ENCODE assay signal across 17 cellular contexts in the genomic region with DNA sequence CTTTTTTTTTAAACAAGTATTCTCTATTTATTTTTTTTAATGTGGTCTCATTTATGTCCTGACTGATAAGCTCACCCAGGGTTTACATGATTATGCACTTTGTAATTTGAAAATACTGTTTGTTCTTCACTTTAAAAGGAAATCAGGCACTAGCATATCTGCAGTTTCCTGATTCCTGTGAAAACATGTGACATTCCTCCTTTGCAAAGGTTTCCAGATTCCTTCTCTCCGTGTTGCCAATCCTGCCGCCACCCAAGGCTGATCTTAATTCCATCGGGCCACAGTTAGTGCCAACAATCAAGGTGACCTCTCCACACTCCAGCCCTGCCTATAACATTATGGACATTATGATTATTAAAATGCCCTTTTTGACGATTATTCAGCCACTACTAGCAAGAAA.
DNase-seq lines count a peak whose midpoint lies in the region; ATAC-seq and TF ChIP-seq lines count a peak whose summit lies in the region.
"Had no signal": no experiment of that assay in that cellular context is flagged by ENCODE, and none has a peak within 500 bp of the region (broad histone marks: within the 10 kb centered on the region; RNA-seq: fewer than 3 reads in every experiment).

No MANE protein-coding gene starts in this region.

- H3K4me1 Mint-ChIP-seq in GM23338 (peaks cover 8% of the 10 kb centered on the region; the same call in 2 of the 3 replicates), WTC11 (peaks cover 5% of the 10 kb centered on the region; the same call in 1 of the 2 replicates), osteocyte (ENCODE audit: unreplicated experiment) (peaks cover 43% of the 10 kb centered on the region)
- H3K4me1 Mint-ChIP-seq in activated CD8-positive, alpha-beta T cell treated with anti-CD3 and anti-CD28 coated beads for 36 hours (ENCODE audit: low read depth), result no peaks in the 10 kb centered on the region
- H3K4me1 Mint-ChIP-seq: activated B cell treated with CpG ODN at 0.5 μM for 24 hours had no signal

- intact Hi-C loops in heart right ventricle (cut with DNase I), result no loop called here
- intact Hi-C loops in activated CD8-positive, alpha-beta T cell treated with anti-CD3 and anti-CD28 coated beads for 36 hours (cut with micrococcal nuclease), result no loop called here

- no peaks in the 10 kb centered on the region for H3K27me3 Mint-ChIP-seq in GM23338 (ENCODE audit: insufficient read depth, low read depth, poor library complexity)
- no peaks in the 10 kb centered on the region; the same call in 1 of the 2 replicates for H3K27me3 Mint-ChIP-seq in WTC11 (ENCODE audit: low read depth)
- H3K27me3 Mint-ChIP-seq in osteocyte (ENCODE audit: unreplicated experiment), result no peaks in the 10 kb centered on the region
- H3K27me3 Mint-ChIP-seq in activated CD8-positive, alpha-beta T cell treated with anti-CD3 and anti-CD28 coated beads for 36 hours, result no peaks in the 10 kb centered on the region
- H3K27me3 Mint-ChIP-seq: activated B cell treated with CpG ODN at 0.5 μM for 24 hours had no signal

- WGBS in heart right ventricle, 2 donors, result 20 to 22% methylated on average over 4 of the region's 4 CpGs

- CTCF ChIA-PET in WTC11 (lab: Charles Lee), result no interaction called here
- CTCF ChIA-PET in activated CD8-positive, alpha-beta T cell treated with anti-CD3 and anti-CD28 coated beads for 36 hours (lab: Charles Lee), result no interaction called here

- POLR2A ChIA-PET in WTC11 (lab: Charles Lee), result no interaction called here
- POLR2A ChIA-PET in activated CD8-positive, alpha-beta T cell treated with anti-CD3 and anti-CD28 coated beads for 36 hours (lab: Charles Lee), result no interaction called here

- no peak overlapping the region for H3K4me3 Mint-ChIP-seq in GM23338
- no peak overlapping the region for H3K4me3 Mint-ChIP-seq in WTC11
- H3K4me3 Mint-ChIP-seq in osteocyte (ENCODE audit: unreplicated experiment), result no peak overlapping the region
- no peak overlapping the region for H3K4me3 Mint-ChIP-seq in activated CD8-positive, alpha-beta T cell treated with anti-CD3 and anti-CD28 coated beads for 36 hours
- H3K4me3 Mint-ChIP-seq: activated B cell treated with CpG ODN at 0.5 μM for 24 hours had no signal

- no peak overlapping the region for H3K27ac ChIP-seq in GM23338 (ENCODE audit: low read depth)
- peak overlapping the region in 3 of 10 donors; percentile 11 to 38 (median 17) for H3K27ac ChIP-seq in heart right ventricle

- DNase-seq in GM23338 (ENCODE audit: low spot score), result peak; percentile 23
- DNase-seq in WTC11 (ENCODE audit: low spot score), result no peak
- DNase-seq in heart right ventricle, result peak in 1 of 2 donors; percentile 17
- DNase-seq in osteocyte (ENCODE audit: extremely low spot score, unreplicated experiment), result no peak
- no peak for DNase-seq in NCI-H2081 treated with DMSO at 0.1 percent for 48 hours (lab: John Stamatoyannopoulos, UW)
- DNase-seq in NCI-H1436 treated with DMSO at 0.1 percent for 48 hours (lab: John Stamatoyannopoulos, UW), result no peak
- no peak for DNase-seq in activated CD8-positive, alpha-beta T cell treated with anti-CD3 and anti-CD28 coated beads for 36 hours
- no peak for DNase-seq in SIG-M5 treated with dmso at 0.1 percent for 504 hours (lab: John Stamatoyannopoulos, UW; ENCODE audit: unreplicated experiment)
- DNase-seq: activated B cell treated with CpG ODN at 0.5 μM for 24 hours; activated gamma-delta T cell; cortex of kidney; glutamatergic neuron; NCI-H2227 treated with DMSO at 0.1 percent for 48 hours; occipital lobe; RPMI8226; stimulated activated CD4-positive, alpha-beta T cell treated with anti-CD3 and anti-CD28 coated beads, Interleukin-4, amount 100 ng/mL, for 24 hours; substantia nigra had no signal

- H3K4me1 ChIP-seq in GM23338 (ENCODE audit: insufficient read depth) (no peaks in the 10 kb centered on the region; the same call in 1 of the 2 replicates), heart right ventricle (peaks cover 0 to 2% (median 0%) of the 10 kb centered on the region in 9 donors)

- H3K36me3 ChIP-seq in GM23338 (ENCODE audit: insufficient read depth), result no peaks in the 10 kb centered on the region
- H3K36me3 ChIP-seq in heart right ventricle, result no peaks in the 10 kb centered on the region

- H3K27ac Mint-ChIP-seq in GM23338, result no peak overlapping the region; the same call in 1 of the 2 replicates
- H3K27ac Mint-ChIP-seq in WTC11, result 0 out of 2 replicates have a peak overlapping the region, but pooled peaks have one; percentile 13
- peak overlapping the region; percentile 82 for H3K27ac Mint-ChIP-seq in osteocyte (ENCODE audit: unreplicated experiment)
- H3K27ac Mint-ChIP-seq in activated CD8-positive, alpha-beta T cell treated with anti-CD3 and anti-CD28 coated beads for 36 hours, result no peak overlapping the region
- H3K27ac Mint-ChIP-seq: activated B cell treated with CpG ODN at 0.5 μM for 24 hours had no signal

- no peaks in the 10 kb centered on the region for H3K79me2 ChIP-seq in GM23338 (replicated peaks; ENCODE audit: insufficient read depth)

- peak overlapping the region; percentile 14; the same call in 1 of the 2 replicates for H2AFZ ChIP-seq in GM23338

- no peaks in the 10 kb centered on the region for H4K20me1 ChIP-seq in GM23338 (replicated peaks; ENCODE audit: insufficient read depth)

- H3K36me3 Mint-ChIP-seq in GM23338 (ENCODE audit: low read depth), result no peaks in the 10 kb centered on the region
- no peaks in the 10 kb centered on the region for H3K36me3 Mint-ChIP-seq in WTC11
- peaks cover 6% of the 10 kb centered on the region for H3K36me3 Mint-ChIP-seq in osteocyte (ENCODE audit: unreplicated experiment)
- H3K36me3 Mint-ChIP-seq in activated CD8-positive, alpha-beta T cell treated with anti-CD3 and anti-CD28 coated beads for 36 hours (ENCODE audit: low read depth), result no peaks in the 10 kb centered on the region

- no peaks in the 10 kb centered on the region for H3K9me3 Mint-ChIP-seq in GM23338
- no peaks in the 10 kb centered on the region for H3K9me3 Mint-ChIP-seq in WTC11
- H3K9me3 Mint-ChIP-seq in osteocyte (ENCODE audit: unreplicated experiment), result no peaks in the 10 kb centered on the region
- peaks cover 6% of the 10 kb centered on the region for H3K9me3 Mint-ChIP-seq in activated CD8-positive, alpha-beta T cell treated with anti-CD3 and anti-CD28 coated beads for 36 hours
- H3K9me3 Mint-ChIP-seq: activated B cell treated with CpG ODN at 0.5 μM for 24 hours had no signal

- no peak for TF ChIP-seq CTCF in GM23338 (conservative IDR thresholded peaks at IDR 0.05; ENCODE audit: low read depth in 2 of 2)
- no peak for TF ChIP-seq CTCF in WTC11 (IDR thresholded peaks at IDR 0.05)
- no peak for TF ChIP-seq CTCF in heart right ventricle (IDR thresholded peaks at IDR 0.05)
- TF ChIP-seq CTCF in osteocyte (IDR thresholded peaks at IDR 0.05), result no peak
- TF ChIP-seq CTCF in activated CD8-positive, alpha-beta T cell treated with anti-CD3 and anti-CD28 coated beads for 36 hours (IDR thresholded peaks at IDR 0.05), result no peak

- H3K4me2 ChIP-seq in GM23338, result no peak overlapping the region

- H3K27me3 ChIP-seq in GM23338 (ENCODE audit: insufficient read depth) (no peaks in the 10 kb centered on the region), heart right ventricle (no peaks in the 10 kb centered on the region)

- H3K4me3 ChIP-seq in GM23338 (no peak overlapping the region), heart right ventricle (no peak overlapping the region)

- H3K9me2 ChIP-seq in GM23338 (ENCODE audit: insufficient read depth), result no peaks in the 10 kb centered on the region

- ATAC-seq in GM23338, result no peak; the same call in 2 of the 3 replicates
- no peak for ATAC-seq in WTC11
- peak in 7 of 8 donors; percentile 17 to 67 (median 59) for ATAC-seq in heart right ventricle
- ATAC-seq in activated CD8-positive, alpha-beta T cell treated with anti-CD3 and anti-CD28 coated beads for 36 hours, result no peak

- H3F3A ChIP-seq in GM23338 (replicated peaks; ENCODE audit: low read depth), result no peaks in the 10 kb centered on the region

- H3K9me3 ChIP-seq in heart right ventricle, result no peaks in the 10 kb centered on the region

TF ChIP-seq in GM23338, 12 proteins besides CTCF, POLR2A, EP300 and RAD21 (continues in another document):
- TF ChIP-seq ZNF331 (CRISPR knock-in tag; IDR thresholded peaks at IDR 0.05; ENCODE audit: low read depth) (no peak), POLR2AphosphoS5 (IDR thresholded peaks at IDR 0.05; ENCODE audit: low read depth) (no peak)

TF ChIP-seq in WTC11, 78 proteins besides CTCF, POLR2A, EP300 and RAD21 (continues in another document):
- TF ChIP-seq E2F5 (CRISPR knock-in tag; IDR thresholded peaks at IDR 0.05) (no peak), NFYB (CRISPR knock-in tag; conservative IDR thresholded peaks at IDR 0.05; ENCODE audit: low read depth) (no peak), TEAD4 (CRISPR knock-in tag; IDR thresholded peaks at IDR 0.05) (no peak)
- TF ChIP-seq, protein P1, sequence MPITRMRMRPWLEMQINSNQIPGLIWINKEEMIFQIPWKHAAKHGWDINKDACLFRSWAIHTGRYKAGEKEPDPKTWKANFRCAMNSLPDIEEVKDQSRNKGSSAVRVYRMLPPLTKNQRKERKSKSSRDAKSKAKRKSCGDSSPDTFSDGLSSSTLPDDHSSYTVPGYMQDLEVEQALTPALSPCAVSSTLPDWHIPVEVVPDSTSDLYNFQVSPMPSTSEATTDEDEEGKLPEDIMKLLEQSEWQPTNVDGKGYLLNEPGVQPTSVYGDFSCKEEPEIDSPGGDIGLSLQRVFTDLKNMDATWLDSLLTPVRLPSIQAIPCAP (CRISPR knock-in tag; IDR thresholded peaks at IDR 0.05), result no peak

Comparison
In these comparisons a context has a peak if more than half of its experiments do, and no peak if none do; other contexts are left out.
1. ATAC-seq: peak in heart right ventricle (7 of 8); none in GM23338 (single experiment), WTC11 (single experiment) and activated CD8-positive, alpha-beta T cell treated with anti-CD3 and anti-CD28 coated beads for 36 hours (single experiment).
2. H3K27ac Mint-ChIP-seq: peak in WTC11 (single experiment) and osteocyte (single experiment); none in GM23338 (single experiment) and activated CD8-positive, alpha-beta T cell treated with anti-CD3 and anti-CD28 coated beads for 36 hours (single experiment).